ENCODE assay signal across 23 cellular contexts in genomic region chr12:46901464-46902205, GRCh38.
"Had no signal": no experiment of that assay in that cellular context is flagged by ENCODE, and none has a peak within 500 bp of the region (broad histone marks: within the 10 kb centered on the region; RNA-seq: fewer than 3 reads in every experiment).

No MANE protein-coding gene starts in this region.

- H3K9me3 Mint-ChIP-seq: activated CD4-positive, alpha-beta memory T cell treated with anti-CD3 and anti-CD28 coated beads for 36 hours; activated T-helper 17 cell treated with anti-CD3 and anti-CD28 coated beads, Interleukin-2, amount 50 U/mL, for 72 hours; brain had no signal

- H3K4me1 ChIP-seq: Peyer's patch had no signal

- H3K4me3 ChIP-seq: MG63, Peyer's patch had no signal

- H3K4me1 Mint-ChIP-seq: brain had no signal

- H3K27me3 ChIP-seq: MG63, Peyer's patch had no signal

- DNase-seq: activated CD4-positive, alpha-beta memory T cell treated with anti-CD3 and anti-CD28 coated beads for 36 hours; activated CD4-positive, alpha-beta T cell treated with anti-CD3 and anti-CD28 coated beads, Interleukin-2, amount 10 ng/mL, durations not matched to agents 7 days and 5 days; activated CD4-positive, CD25-positive, alpha-beta regulatory T cell; activated CD8-positive, alpha-beta memory T cell treated with anti-CD3 and anti-CD28 coated beads for 24 hours; activated gamma-delta T cell; activated naive CD4-positive, alpha-beta T cell treated with anti-CD3 and anti-CD28 coated beads for 36 hours; activated T-cell treated with anti-CD3 and anti-CD28 coated beads, Interleukin-2, amount 50 U/mL, for 4 hours; amygdala; KBM-7; MG63; NCI-H1105; NCI-H1436 treated with DMSO at 0.1 percent for 48 hours; NCI-H187; NCI-H2081; NCI-H510A treated with DMSO at 0.1 percent for 48 hours; NCI-H69; Peyer's patch; SHP77; T-helper 1 cell had no signal

- H3K9me3 ChIP-seq: Peyer's patch had no signal

- H3K36me3 Mint-ChIP-seq: activated CD4-positive, alpha-beta memory T cell treated with anti-CD3 and anti-CD28 coated beads for 36 hours; brain had no signal

- ATAC-seq: activated T-cell treated with anti-CD3 and anti-CD28 coated beads, Interleukin-2, amount 50 U/mL, for 4 hours; activated T-helper 17 cell treated with anti-CD3 and anti-CD28 coated beads, Interleukin-2, amount 50 U/mL, for 72 hours had no signal

- H3K4me3 Mint-ChIP-seq: activated CD4-positive, alpha-beta memory T cell treated with anti-CD3 and anti-CD28 coated beads for 36 hours; activated CD4-positive, alpha-beta T cell treated with anti-CD3 and anti-CD28 coated beads, Interleukin-2, amount 10 ng/mL, durations not matched to agents 7 days and 5 days; activated naive CD4-positive, alpha-beta T cell treated with anti-CD3 and anti-CD28 coated beads for 36 hours; activated naive CD8-positive, alpha-beta T cell; activated T-cell treated with anti-CD3 and anti-CD28 coated beads, Interleukin-2, amount 50 U/mL, for 4 hours; activated T-helper 17 cell treated with anti-CD3 and anti-CD28 coated beads, Interleukin-2, amount 50 U/mL, for 72 hours; brain had no signal

- H3K36me3 ChIP-seq: MG63, Peyer's patch had no signal

- H3K27ac Mint-ChIP-seq: activated CD4-positive, alpha-beta memory T cell treated with anti-CD3 and anti-CD28 coated beads for 36 hours; activated CD4-positive, alpha-beta T cell treated with anti-CD3 and anti-CD28 coated beads, Interleukin-2, amount 10 ng/mL, durations not matched to agents 7 days and 5 days; activated naive CD4-positive, alpha-beta T cell treated with anti-CD3 and anti-CD28 coated beads for 36 hours; activated naive CD8-positive, alpha-beta T cell; activated T-helper 17 cell treated with anti-CD3 and anti-CD28 coated beads, Interleukin-2, amount 50 U/mL, for 72 hours; brain had no signal

- H3K27ac ChIP-seq: Peyer's patch, VCaP had no signal
